In the genomic region with DNA sequence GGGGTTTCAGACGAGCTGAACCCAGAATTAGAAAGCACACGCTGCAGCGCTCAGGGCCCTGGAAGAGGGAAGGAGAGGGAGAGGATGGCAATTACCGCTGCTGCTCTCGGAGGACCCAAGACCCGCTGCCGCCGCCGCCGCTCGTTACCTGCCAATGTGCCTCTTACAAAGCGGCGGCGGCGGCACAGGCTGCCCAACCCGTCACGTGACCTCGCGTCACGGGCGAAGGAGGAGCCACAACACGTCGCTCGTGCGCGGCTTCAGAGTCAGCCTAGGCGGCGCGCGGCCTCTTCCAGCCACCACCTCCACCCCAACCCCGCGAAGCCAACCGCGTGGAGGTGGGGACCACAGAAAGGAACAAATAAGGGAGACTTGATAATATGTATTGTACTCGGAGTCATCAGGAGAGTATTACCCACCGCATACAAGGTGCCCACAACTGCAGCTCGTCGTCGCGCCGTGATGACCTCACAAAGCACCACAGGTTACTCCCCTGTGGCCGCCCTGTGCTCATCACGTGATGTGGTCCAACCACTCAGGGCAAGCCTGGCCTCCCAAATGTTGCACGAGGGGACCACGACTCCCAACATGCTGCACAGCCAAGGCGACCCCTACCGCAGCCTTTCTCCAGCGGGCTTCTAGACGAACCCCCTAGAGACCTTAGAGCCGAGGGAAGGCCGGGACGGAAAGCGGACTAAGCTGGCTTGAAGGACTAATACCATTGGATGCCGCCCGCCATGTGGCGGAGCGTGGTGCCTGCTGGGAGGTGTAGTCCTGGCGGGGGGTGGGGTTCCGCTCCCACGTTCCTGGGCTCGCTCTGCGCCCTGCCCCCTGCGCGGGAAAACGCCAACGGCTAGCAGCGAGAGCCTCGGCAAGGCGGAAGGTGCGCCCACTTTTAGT, we compare ENCODE assay signal across 8 cellular contexts. TPM values are rescaled to one million over a fixed set of nuclear protein-coding genes. Genes with fewer than 3 reads are reported as not detected.
A peak's percentile ranks its signal among the peaks of the same experiment; 100 is the strongest.
DNase-seq lines count a peak whose midpoint lies in the region; TF ChIP-seq lines count a peak whose summit lies in the region.

A gene with protein sequence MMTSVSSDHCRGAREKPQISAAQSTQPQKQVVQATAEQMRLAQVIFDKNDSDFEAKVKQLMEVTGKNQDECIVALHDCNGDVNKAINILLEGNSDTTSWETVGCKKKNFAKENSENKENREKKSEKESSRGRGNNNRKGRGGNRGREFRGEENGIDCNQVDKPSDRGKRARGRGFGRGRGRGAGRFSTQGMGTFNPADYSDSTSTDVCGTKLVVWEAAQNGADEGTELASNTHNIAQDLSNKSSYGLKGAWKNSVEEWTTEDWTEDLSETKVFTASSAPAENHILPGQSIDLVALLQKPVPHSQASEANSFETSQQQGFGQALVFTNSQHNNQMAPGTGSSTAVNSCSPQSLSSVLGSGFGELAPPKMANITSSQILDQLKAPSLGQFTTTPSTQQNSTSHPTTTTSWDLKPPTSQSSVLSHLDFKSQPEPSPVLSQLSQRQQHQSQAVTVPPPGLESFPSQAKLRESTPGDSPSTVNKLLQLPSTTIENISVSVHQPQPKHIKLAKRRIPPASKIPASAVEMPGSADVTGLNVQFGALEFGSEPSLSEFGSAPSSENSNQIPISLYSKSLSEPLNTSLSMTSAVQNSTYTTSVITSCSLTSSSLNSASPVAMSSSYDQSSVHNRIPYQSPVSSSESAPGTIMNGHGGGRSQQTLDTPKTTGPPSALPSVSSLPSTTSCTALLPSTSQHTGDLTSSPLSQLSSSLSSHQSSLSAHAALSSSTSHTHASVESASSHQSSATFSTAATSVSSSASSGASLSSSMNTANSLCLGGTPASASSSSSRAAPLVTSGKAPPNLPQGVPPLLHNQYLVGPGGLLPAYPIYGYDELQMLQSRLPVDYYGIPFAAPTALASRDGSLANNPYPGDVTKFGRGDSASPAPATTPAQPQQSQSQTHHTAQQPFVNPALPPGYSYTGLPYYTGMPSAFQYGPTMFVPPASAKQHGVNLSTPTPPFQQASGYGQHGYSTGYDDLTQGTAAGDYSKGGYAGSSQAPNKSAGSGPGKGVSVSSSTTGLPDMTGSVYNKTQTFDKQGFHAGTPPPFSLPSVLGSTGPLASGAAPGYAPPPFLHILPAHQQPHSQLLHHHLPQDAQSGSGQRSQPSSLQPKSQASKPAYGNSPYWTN (minus strand): TSS at position 158 of the 900 bp plus-strand sequence. CDS start 31,739 bp downstream, outside the sequence.

- H3K4me3 Mint-ChIP-seq in H9 (peak within 1 kb of the TSS; percentile 97 to 99), neural crest cell (peak within 1 kb of the TSS; percentile 99)

- no CpG with 5 or more reads among the region's 70 CpGs for WGBS in H9 (ENCODE audit: extremely low coverage, insufficient read length, low lambda C conversion rate)

- peak within 1 kb of the TSS; percentile 89 for H3K27ac ChIP-seq in H9 (ENCODE audit: insufficient read length, low read depth, low read length)
- peak within 1 kb of the TSS; percentile 94 for H3K27ac ChIP-seq in stomach smooth muscle (ENCODE audit: low read length)

- no peak within 1 kb of the TSS for H2BK12ac ChIP-seq in H9 (ENCODE audit: insufficient read length, low read depth, low read length)

- no peaks in the 10 kb centered on the region for H3K36me3 ChIP-seq in ES-I3 (ENCODE audit: insufficient read depth, low read length)
- H3K36me3 ChIP-seq in MG63, result no peaks in the 10 kb centered on the region
- H3K36me3 ChIP-seq in stomach smooth muscle (ENCODE audit: control insufficient read depth in 2 of 2, insufficient read depth in 2 of 2, low read length in 2 of 2), result no peaks in the 10 kb centered on the region

- no peaks in the 10 kb centered on the region for H4K20me1 ChIP-seq in H9 (ENCODE audit: control insufficient read depth, insufficient read depth, insufficient read length)

- no peak within 1 kb of the TSS for H2BK20ac ChIP-seq in H9 (ENCODE audit: low read depth, low read length, poor library complexity, severe bottlenecking)

- peak within 1 kb of the TSS; percentile 64 for H2BK5ac ChIP-seq in H9 (ENCODE audit: insufficient read length, low read length)

- H3K4me2 ChIP-seq in H9 (ENCODE audit: insufficient read depth, insufficient read length, low read length), result peak within 1 kb of the TSS; percentile 87

- H3K27me3 Mint-ChIP-seq in H9 (ENCODE audit: low read depth), result no peaks in the 10 kb centered on the region; the same call in none of the 2 replicates
- H3K27me3 Mint-ChIP-seq in neural crest cell (ENCODE audit: low read depth), result peaks cover 4% of the 10 kb centered on the region

- H3K9ac ChIP-seq in ES-I3 (ENCODE audit: low read depth, low read length), result peak within 1 kb of the TSS; percentile 82
- H3K9ac ChIP-seq in H9 (ENCODE audit: extremely low read depth, insufficient read length, low read length), result peak within 1 kb of the TSS; percentile 95
- H3K9ac ChIP-seq in stomach smooth muscle (ENCODE audit: low read length in 2 of 2), result peak within 1 kb of the TSS; percentile 92 to 95

- H3K79me1 ChIP-seq in H9 (ENCODE audit: insufficient read depth, low read depth, low read length, poor library complexity, severe bottlenecking), result no peaks in the 10 kb centered on the region

- peak; percentile 98 for DNase-seq in H9
- peak; percentile 93 for DNase-seq in MG63
- peak; percentile 74 for DNase-seq in SHP77 treated with DMSO at 0.1 percent for 48 hours (lab: John Stamatoyannopoulos, UW)
- DNase-seq in activated gamma-delta T cell (lab: John Stamatoyannopoulos, UW), result peak; percentile 93
- DNase-seq in fibroblast of villous mesenchyme (ENCODE audit: low read depth), result peak; percentile 98
- DNase-seq in neural crest cell (ENCODE audit: low read depth, low spot score), result peak; percentile 93

- no peak within 1 kb of the TSS for H4K91ac ChIP-seq in H9 (ENCODE audit: insufficient read length, low read depth, low read length)

- H3K4me3 ChIP-seq in MG63 (peak within 1 kb of the TSS; percentile 77), fibroblast of villous mesenchyme (ENCODE audit: low read depth, low read length) (peak within 1 kb of the TSS; percentile 95), stomach smooth muscle (ENCODE audit: low read length in 2 of 2) (peak within 1 kb of the TSS; percentile 83 to 93)

- H3K56ac ChIP-seq in H9 (ENCODE audit: insufficient read length, low read depth, low read length), result peak within 1 kb of the TSS; percentile 50

- peak within 1 kb of the TSS; percentile 1; the same call in 1 of the 2 replicates for H3K4ac ChIP-seq in H9 (ENCODE audit: low read depth, low read length)

- H3K4me1 ChIP-seq in ES-I3 (ENCODE audit: insufficient read depth, low read length) (peaks cover 8% of the 10 kb centered on the region; the same call in 1 of the 2 replicates), H9 (ENCODE audit: insufficient read depth, low read length) (0 out of 2 replicates have a peak, but pooled peaks cover 5% of the 10 kb centered on the region), stomach smooth muscle (ENCODE audit: control insufficient read depth, insufficient read depth, low read length) (peaks cover 18% of the 10 kb centered on the region)

- no peak within 1 kb of the TSS for H2AFZ ChIP-seq in H9 (ENCODE audit: low read length)

- H3K36me3 Mint-ChIP-seq in H9 (ENCODE audit: insufficient read depth in 1 of 3, low read depth in 3 of 3) (peaks cover 0 to 8% (median 4%) of the 10 kb centered on the region in 3 experiments; a peak in 2 of 7 replicates), neural crest cell (ENCODE audit: low read depth) (peaks cover 2% of the 10 kb centered on the region)

- H3K23ac ChIP-seq in H9 (ENCODE audit: insufficient read length, low read depth, low read length), result no peak within 1 kb of the TSS

- no peaks in the 10 kb centered on the region for H3K27me3 ChIP-seq in H9 (ENCODE audit: insufficient read depth, low read length)
- no peaks in the 10 kb centered on the region for H3K27me3 ChIP-seq in MG63
- H3K27me3 ChIP-seq in stomach smooth muscle (ENCODE audit: control insufficient read depth in 1 of 2, insufficient read depth in 2 of 2, low read length in 2 of 2), result no peaks in the 10 kb centered on the region

- peak within 1 kb of the TSS; percentile 100 for H3K27ac Mint-ChIP-seq in H9
- peak within 1 kb of the TSS; percentile 100 for H3K27ac Mint-ChIP-seq in neural crest cell (ENCODE audit: unreplicated experiment)

- peaks cover 4% of the 10 kb centered on the region for H3K23me2 ChIP-seq in H9 (ENCODE audit: insufficient read length, low read depth, low read length, poor library complexity, severe bottlenecking)

- no peak within 1 kb of the TSS for H2BK15ac ChIP-seq in H9 (ENCODE audit: low read depth, low read length)

- peak within 1 kb of the TSS; percentile 100 for H3K14ac ChIP-seq in H9 (ENCODE audit: insufficient read depth, low read length)

- H3T11ph ChIP-seq in H9 (ENCODE audit: low read length), result peak within 1 kb of the TSS; percentile 92

- TF ChIP-seq CTCF in H9 (conservative IDR thresholded peaks at IDR 0.05), result no peak
- TF ChIP-seq CTCF in fibroblast of villous mesenchyme (IDR thresholded peaks at IDR 0.05; ENCODE audit: insufficient read depth, low read depth, low read length), result no peak
- no peak for TF ChIP-seq CTCF in neural crest cell (conservative IDR thresholded peaks at IDR 0.05)

- peaks cover 33% of the 10 kb centered on the region; the same call in 1 of the 2 replicates for H3K79me2 ChIP-seq in H9 (ENCODE audit: insufficient read depth, low read length)

- no peaks in the 10 kb centered on the region; a peak in 2 of 5 replicates for H3K9me3 Mint-ChIP-seq in H9
- no peaks in the 10 kb centered on the region for H3K9me3 Mint-ChIP-seq in neural crest cell

- peaks cover 28 to 34% of the 10 kb centered on the region in 2 experiments for H3K4me1 Mint-ChIP-seq in H9
- H3K4me1 Mint-ChIP-seq in neural crest cell, result peaks cover 38% of the 10 kb centered on the region

- peak within 1 kb of the TSS; percentile 95 for H2BK120ac ChIP-seq in H9 (ENCODE audit: low read depth, low read length, poor library complexity, severe bottlenecking)

- H4K5ac ChIP-seq in H9 (ENCODE audit: insufficient read length, low read depth, low read length), result peak within 1 kb of the TSS; percentile 89

- H3K9me3 ChIP-seq in ES-I3 (ENCODE audit: control insufficient read depth, insufficient read depth, low read length) (no peaks in the 10 kb centered on the region), H9 (ENCODE audit: control insufficient read depth, low read depth, low read length) (no peaks in the 10 kb centered on the region), MG63 (no peaks in the 10 kb centered on the region), stomach smooth muscle (ENCODE audit: control insufficient read depth in 2 of 2, low read length in 2 of 2) (no peaks in the 10 kb centered on the region)

- no peak within 1 kb of the TSS for H2AK5ac ChIP-seq in H9 (ENCODE audit: insufficient read length, low read length)

- H3K18ac ChIP-seq in H9 (ENCODE audit: insufficient read length, low read depth, low read length), result peak within 1 kb of the TSS; percentile 100

- H4K8ac ChIP-seq in H9 (replicated peaks; ENCODE audit: insufficient read length, low read depth, low read length), result peak within 1 kb of the TSS; percentile 63

RNA-seq across cellular contexts. Expression of the gene that starts here (rescaled TPM):
- total RNA-seq in H9 (2021) (60.8 and 61.1 TPM in 2 replicates), fibroblast of villous mesenchyme (18.0 and 26.8 TPM in 2 replicates), neural crest cell (60.7 and 62.7 TPM in 2 replicates)
- 5.8 and 7.1 TPM in 2 replicates for total RNA-seq in MG63 (2014; rRNA removed; shearing (Covaris generic); ENCODE audit: low replicate concordance)

Comparison
In these comparisons a context has a peak if more than half of its experiments do, and no peak if none do; other contexts are left out.
1. Peak in every context shown above with its lines: DNase-seq, H3K4me3 ChIP-seq and H3K27ac ChIP-seq.